In genomic region chr1:27616441-27616840, GRCh38 we compare ENCODE assay signal across 1 cellular context.
TF ChIP-seq lines count a peak whose summit lies in the region.

No MANE protein-coding gene starts in this region.

TF ChIP-seq in H1, 55 proteins besides CTCF, POLR2A, EP300 and RAD21:
- TF ChIP-seq RNF2 (IDR thresholded peaks at IDR 0.05; ENCODE audit: borderline replicate concordance, low read depth, low read length, missing control alignments, poor library complexity, severe bottlenecking) (no peak), CREB1 (IDR thresholded peaks at IDR 0.05) (no peak), FOSL1 (IDR thresholded peaks at IDR 0.05; ENCODE audit: insufficient read depth, low read depth, low read length) (no peak), GABPA (IDR thresholded peaks at IDR 0.05; ENCODE audit: borderline replicate concordance, insufficient read depth, low read length) (no peak), EZH2 (IDR thresholded peaks at IDR 0.05; ENCODE audit: low read depth, low read length, severe bottlenecking) (no peak), TAF7 (optimal IDR thresholded peaks at IDR 0.05; ENCODE audit: borderline replicate concordance, low read depth, low read length) (no peak), BCL11A (IDR thresholded peaks at IDR 0.05; ENCODE audit: low read depth in 2 of 2, low read length in 2 of 2) (no peak), ATF3 (IDR thresholded peaks at IDR 0.05; ENCODE audit: insufficient read depth, low read depth, low read length) (no peak), CBX5 (IDR thresholded peaks at IDR 0.05; ENCODE audit: low read depth, low read length) (no peak), CHD1 (IDR thresholded peaks at IDR 0.05; ENCODE audit: low read depth, low read length) (no peak), PHF8 (conservative IDR thresholded peaks at IDR 0.05; ENCODE audit: low read depth, low read length) (no peak), CHD2 (IDR thresholded peaks at IDR 0.05; ENCODE audit: low read length) (no peak), TCF12 (IDR thresholded peaks at IDR 0.05; ENCODE audit: low read depth, low read length) (no peak), USF2 (IDR thresholded peaks at IDR 0.05; ENCODE audit: low read length) (no peak), MAX (IDR thresholded peaks at IDR 0.05) (no peak), HDAC2 (IDR thresholded peaks at IDR 0.05; ENCODE audit: borderline replicate concordance in 1 of 2, low read depth in 2 of 2, low read length in 2 of 2) (no peak), CHD7 (IDR thresholded peaks at IDR 0.05; ENCODE audit: insufficient replicate concordance, low read length) (no peak), HDAC6 (IDR thresholded peaks at IDR 0.05; ENCODE audit: low read depth, low read length) (no peak), SIRT6 (IDR thresholded peaks at IDR 0.05; ENCODE audit: low read length) (no peak)
